14 cellular contexts compared by ENCODE assay signal in genomic region chr13:95258619-95259194, GRCh38. TPM values are rescaled to one million over a fixed set of nuclear protein-coding genes. Genes with fewer than 3 reads are reported as not detected.
DNase-seq lines count a peak whose midpoint lies in the region; ATAC-seq, FAIRE-seq and TF ChIP-seq lines count a peak whose summit lies in the region.
"Had no signal": no experiment of that assay in that cellular context is flagged by ENCODE, and none has a peak within 500 bp of the region (broad histone marks: within the 10 kb centered on the region; RNA-seq: fewer than 3 reads in every experiment).

No MANE protein-coding gene starts in this region.

- no peaks in the 10 kb centered on the region for H3K27me3 ChIP-seq in neuronal stem cell (ENCODE audit: control insufficient read depth in 3 of 3, insufficient read depth in 3 of 3, low read depth in 1 of 3, low read length in 3 of 3)
- H3K27me3 ChIP-seq: right atrium auricular region had no signal

- peak; percentile 7 for TF ChIP-seq POLR2A in GM19099 (IDR thresholded peaks at IDR 0.05; ENCODE audit: extremely low read depth, insufficient read length, low read depth)

- H3K18ac ChIP-seq in neuronal stem cell (ENCODE audit: low read length) = peak overlapping the region; percentile 46

- no peaks in the 10 kb centered on the region for H3K9me3 Mint-ChIP-seq in activated T-cell treated with anti-CD3 and anti-CD28 coated beads, Interleukin-2, amount 50 U/mL, for 24 hours
- H3K9me3 Mint-ChIP-seq: CD4-positive, alpha-beta T cell had no signal

- H2BK5ac ChIP-seq in neuronal stem cell (ENCODE audit: low read length) = no peak overlapping the region

- H3K14ac ChIP-seq in neuronal stem cell (ENCODE audit: low read length) = no peak overlapping the region

- no peak overlapping the region for H3K27ac ChIP-seq in neuronal stem cell (replicated peaks; ENCODE audit: low read length)
- H3K27ac ChIP-seq: right atrium auricular region had no signal

- WGBS in neuronal stem cell (ENCODE audit: extremely low coverage in 2 of 2, insufficient read length in 2 of 2, insufficient replicate concordance in 1 of 2), 2 donors = no CpG with 5 or more reads among the region's 9 CpGs

- H3K4me3 ChIP-seq in neuronal stem cell (ENCODE audit: low read length in 2 of 2) = no peak overlapping the region
- H3K4me3 ChIP-seq: right atrium auricular region had no signal

- no peak overlapping the region for H2BK15ac ChIP-seq in neuronal stem cell (ENCODE audit: low read length)

- no peaks in the 10 kb centered on the region for H3K36me3 ChIP-seq in neuronal stem cell (replicated peaks in 1 of 2; ENCODE audit: control insufficient read depth in 2 of 2, insufficient read depth in 2 of 2, low read length in 2 of 2)
- H3K36me3 ChIP-seq: right atrium auricular region had no signal

- H2AK5ac ChIP-seq in neuronal stem cell (ENCODE audit: low read depth, low read length) = no peak overlapping the region

- no peak overlapping the region for H4K8ac ChIP-seq in neuronal stem cell (ENCODE audit: low read depth, low read length)

- no peak overlapping the region for H3K9ac ChIP-seq in neuronal stem cell (ENCODE audit: low read depth, low read length, poor library complexity)

- H3K4me2 ChIP-seq in neuronal stem cell (ENCODE audit: insufficient read depth, low read length, poor library complexity, severe bottlenecking) = no peak overlapping the region

- H3K27me3 Mint-ChIP-seq in activated T-cell treated with anti-CD3 and anti-CD28 coated beads, Interleukin-2, amount 50 U/mL, for 24 hours = no peaks in the 10 kb centered on the region
- H3K27me3 Mint-ChIP-seq: CD4-positive, alpha-beta T cell had no signal

- ATAC-seq in HG02642 (IDR thresholded peaks at IDR 0.05; ENCODE audit: poor library complexity, unreplicated experiment) (peak; percentile 57), HG03521 (IDR thresholded peaks at IDR 0.05; ENCODE audit: unreplicated experiment) (peak; percentile 30)

- FAIRE-seq in urothelium cell line (lab: Jason Lieb, UNC) = no peak
- FAIRE-seq: colon had no signal

- H3K4me1 Mint-ChIP-seq in activated T-cell treated with anti-CD3 and anti-CD28 coated beads, Interleukin-2, amount 50 U/mL, for 24 hours (ENCODE audit: low read depth) = peaks cover 8% of the 10 kb centered on the region

- H3K4me1 ChIP-seq in neuronal stem cell (ENCODE audit: control insufficient read depth in 2 of 2, insufficient read depth in 1 of 2, low read depth in 1 of 2, low read length in 2 of 2) = no peaks in the 10 kb centered on the region
- H3K4me1 ChIP-seq: right atrium auricular region had no signal

- peaks cover 29% of the 10 kb centered on the region for H3K36me3 Mint-ChIP-seq in activated T-cell treated with anti-CD3 and anti-CD28 coated beads, Interleukin-2, amount 50 U/mL, for 24 hours (ENCODE audit: low read depth)

- in situ Hi-C loops in G401 (cut with HindIII; ENCODE audit: low sequenced_read_pairs) = no loop called here

- no peak overlapping the region for H3K4ac ChIP-seq in neuronal stem cell (ENCODE audit: low read length)

- no peaks in the 10 kb centered on the region for H3K79me1 ChIP-seq in neuronal stem cell (ENCODE audit: low read depth, low read length)

- H3K9me3 ChIP-seq in neuronal stem cell (replicated peaks in 1 of 2; ENCODE audit: control insufficient read depth in 2 of 2, insufficient read depth in 1 of 2, low read depth in 1 of 2, low read length in 2 of 2) = no peaks in the 10 kb centered on the region
- H3K9me3 ChIP-seq: right atrium auricular region had no signal

- no peak overlapping the region for H2BK120ac ChIP-seq in neuronal stem cell (ENCODE audit: low read depth, low read length)

- H2AFZ ChIP-seq in neuronal stem cell (ENCODE audit: low read length) = no peak overlapping the region

- no peak overlapping the region for H3K27ac Mint-ChIP-seq in activated T-cell treated with anti-CD3 and anti-CD28 coated beads, Interleukin-2, amount 50 U/mL, for 24 hours
- H3K27ac Mint-ChIP-seq: CD4-positive, alpha-beta T cell had no signal

- H2BK12ac ChIP-seq in neuronal stem cell (ENCODE audit: low read length) = no peak overlapping the region

- H3K4me3 Mint-ChIP-seq in activated T-cell treated with anti-CD3 and anti-CD28 coated beads, Interleukin-2, amount 50 U/mL, for 24 hours = no peak overlapping the region
- H3K4me3 Mint-ChIP-seq: CD4-positive, alpha-beta T cell had no signal

- H4K91ac ChIP-seq in neuronal stem cell (ENCODE audit: low read depth, low read length, poor library complexity) = no peak overlapping the region

- DNase-seq in neuronal stem cell (ENCODE audit: low spot score) = no peak
- no peak for DNase-seq in G401 (ENCODE audit: low spot score)
- DNase-seq in activated CD4-positive, CD25-positive, alpha-beta regulatory T cell treated with anti-CD3 and anti-CD28 coated beads, Interleukin-2, amount 50 U/mL, for 72 hours = no peak
- DNase-seq in urothelium cell line (ENCODE audit: low spot score) = no peak
- DNase-seq in activated T-cell treated with anti-CD3 and anti-CD28 coated beads, Interleukin-2, amount 50 U/mL, for 24 hours = no peak
- DNase-seq: CD4-positive, alpha-beta T cell; NCI-H69; SIG-M5; substantia nigra had no signal

- no peak overlapping the region for H3K23ac ChIP-seq in neuronal stem cell (ENCODE audit: low read depth, low read length, poor library complexity)

RNA-seq across cellular contexts. Expression of gene ABCC4, which starts 42.5 kb away (rescaled TPM):
- 10.9 TPM for polyA plus RNA-seq in neuronal stem cell (2013, experiment 1 of 2)
- polyA plus RNA-seq in neuronal stem cell (2013, experiment 2 of 2) = 11.1 TPM
- total RNA-seq in G401 (2014; rRNA removed; shearing (Covaris generic)) = 4.1 and 12.9 TPM in 2 replicates
